Comparison of ENCODE assay signal across 12 cellular contexts in the genomic region with DNA sequence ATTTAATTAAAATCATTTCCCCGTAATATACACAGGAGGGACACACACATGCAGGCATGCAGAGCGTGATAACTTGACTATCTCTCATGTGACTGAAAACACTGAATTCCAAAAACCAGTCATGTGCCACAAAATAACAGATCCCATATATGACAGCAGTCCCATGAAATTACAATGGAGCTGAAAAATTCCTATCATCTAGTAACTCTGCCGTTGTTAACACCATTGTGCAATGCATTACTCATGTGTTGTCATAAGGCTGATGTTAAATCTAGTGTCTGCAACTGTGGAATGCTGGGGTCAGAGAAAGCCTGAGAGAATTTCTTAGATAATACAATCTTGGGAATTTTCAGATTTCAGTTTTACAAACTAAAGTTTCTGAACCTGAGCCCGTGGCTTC.
DNase-seq lines count a peak whose midpoint lies in the region; ATAC-seq and TF ChIP-seq lines count a peak whose summit lies in the region.
"Had no signal": no experiment of that assay in that cellular context is flagged by ENCODE, and none has a peak within 500 bp of the region (broad histone marks: within the 10 kb centered on the region; RNA-seq: fewer than 3 reads in every experiment).

No MANE protein-coding gene starts in this region.

- no peak overlapping the region for H4K5ac ChIP-seq in IMR-90 (ENCODE audit: low read depth, low read length)

- BruUV-seq in IMR-90 (replicated peaks; lab: Mats Ljungman, UMichigan) = no TSS peak

- H2BK5ac ChIP-seq in IMR-90 (ENCODE audit: low read depth, low read length, poor library complexity, severe bottlenecking) = peak overlapping the region; percentile 38

- no peak overlapping the region for H3K9ac ChIP-seq in IMR-90 (ENCODE audit: low read depth, low read length)

- H2BK15ac ChIP-seq in IMR-90 (ENCODE audit: low read depth, low read length) = no peak overlapping the region

- H2AK5ac ChIP-seq in IMR-90 (ENCODE audit: low read depth, low read length) = no peak overlapping the region

- DNase-seq in IMR-90 = peak; percentile 98
- peak; percentile 41 for DNase-seq in brain pericyte (ENCODE audit: low read depth, low spot score)
- DNase-seq in kidney glomerular epithelial cell (lab: John Stamatoyannopoulos, UW) = peak; percentile 93
- DNase-seq in NCI-H1092 (lab: John Stamatoyannopoulos, UW) = no peak
- no peak for DNase-seq in NCI-H748 treated with DMSO at 0.1 percent for 48 hours (lab: John Stamatoyannopoulos, UW)
- no peak for DNase-seq in Ammon's horn (ENCODE audit: low spot score)
- DNase-seq: activated B cell treated with CpG ODN at 0.5 μM for 24 hours; activated naive CD4-positive, alpha-beta T cell treated with anti-CD3 and anti-CD28 coated beads, Interleukin-2, amount 10 ng/mL, durations not matched to agents 7 days and 5 days; CD4-positive, CD25-positive, alpha-beta regulatory T cell; NCI-H510A had no signal

- TF ChIP-seq RAD21 in IMR-90 (IDR thresholded peaks at IDR 0.05; ENCODE audit: low read length) = no peak

- H2BK20ac ChIP-seq in IMR-90 (ENCODE audit: low read depth, low read length) = no peak overlapping the region

- H4K20me1 ChIP-seq in IMR-90 (ENCODE audit: insufficient read depth, low read length) = no peaks in the 10 kb centered on the region; the same call in 1 of the 2 replicates

- H3K9me1 ChIP-seq in IMR-90 (ENCODE audit: insufficient read depth, low read length) = peaks cover 14% of the 10 kb centered on the region

- no peak overlapping the region for H3K4me2 ChIP-seq in IMR-90 (ENCODE audit: low read depth, low read length)

- H3K56ac ChIP-seq in IMR-90 (ENCODE audit: extremely low read depth, insufficient read depth, low read length) = no peak overlapping the region

- H3K27ac ChIP-seq in ACC112 (ENCODE audit: low read depth, low read length) (peak overlapping the region; percentile 84), IMR-90 (ENCODE audit: insufficient read depth, low read length) (no peak overlapping the region)

- H4K91ac ChIP-seq in IMR-90 (ENCODE audit: insufficient read depth, low read depth, low read length) = no peak overlapping the region

- H3K27me3 ChIP-seq in ACC112 (ENCODE audit: insufficient read depth, low read length) = no peaks in the 10 kb centered on the region
- H3K27me3 ChIP-seq in IMR-90 (ENCODE audit: control insufficient read depth, insufficient read depth, low read length) = no peaks in the 10 kb centered on the region

- H3K4me3 ChIP-seq in ACC112 (ENCODE audit: low read depth, low read length) (no peak overlapping the region), IMR-90 (ENCODE audit: insufficient read depth, low read depth, low read length) (no peak overlapping the region)

- intact Hi-C loops in IMR-90 (cut with micrococcal nuclease) = loop anchor here (2.0 kb wide), 1 partner anchor 18 kb away; no protein-coding TSS in a partner anchor

- no peak overlapping the region for H4K8ac ChIP-seq in IMR-90 (ENCODE audit: low read depth in 2 of 2, low read length in 2 of 2)

- dilution Hi-C loops in IMR-90 (cut with HindIII; ENCODE audit: low sequenced_read_pairs, unreplicated experiment) = no loop called here

- no peaks in the 10 kb centered on the region for H3K36me3 ChIP-seq in ACC112 (ENCODE audit: insufficient read depth, low read length)
- no peaks in the 10 kb centered on the region for H3K36me3 ChIP-seq in IMR-90 (ENCODE audit: control insufficient read depth, insufficient read depth, low read length)

- POLR2A ChIA-PET in IMR-90 (lab: Charles Lee; ENCODE audit: unreplicated experiment) = no interaction called here

- TF ChIP-seq CTCF in IMR-90 (conservative IDR thresholded peaks at IDR 0.05; ENCODE audit: low read depth, low read length) = no peak

- CTCF ChIA-PET in IMR-90 (lab: Yijun Ruan, JAX) = interaction anchor here (1.0 kb wide), 2 partner anchors 9 to 16 kb away, joined by 4 read pairs; no protein-coding TSS in a partner anchor

- no peak overlapping the region for H3K23ac ChIP-seq in IMR-90 (ENCODE audit: low read depth, low read length)

- H2AK9ac ChIP-seq in IMR-90 (replicated peaks; ENCODE audit: low read depth, low read length, poor library complexity) = no peak overlapping the region

- H3K9me3 ChIP-seq in IMR-90 (ENCODE audit: control insufficient read depth, insufficient read depth, low read length) = no peaks in the 10 kb centered on the region

- H3K18ac ChIP-seq in IMR-90 (ENCODE audit: low read depth, low read length) = no peak overlapping the region

- in situ Hi-C loops in IMR-90 (cut with MboI; ENCODE audit: low sequenced_read_pairs) = no loop called here

- H3K4me1 ChIP-seq in ACC112 (ENCODE audit: control insufficient read depth, insufficient read depth, low read length, unreplicated experiment) (peaks cover 21% of the 10 kb centered on the region), IMR-90 (ENCODE audit: control insufficient read depth, insufficient read depth, low read length) (peaks cover 9% of the 10 kb centered on the region)

- ATAC-seq in IMR-90 (ENCODE audit: low read depth) (peak; percentile 95), GM19467 (IDR thresholded peaks at IDR 0.05; ENCODE audit: unreplicated experiment) (no peak)

- no peaks in the 10 kb centered on the region for H3K79me2 ChIP-seq in ACC112 (ENCODE audit: control insufficient read depth, insufficient read depth, low read length, unreplicated experiment)

- WGBS in IMR-90 (ENCODE audit: extremely low coverage in 2 of 2, insufficient read length in 1 of 2), 2 experiments = no CpG with 5 or more reads among the region's 4 CpGs

- TF ChIP-seq POLR2A in IMR-90 (IDR thresholded peaks at IDR 0.05; ENCODE audit: low read depth, low read length) = no peak

- no peak overlapping the region for H3K14ac ChIP-seq in IMR-90 (replicated peaks; ENCODE audit: low read depth, low read length)

- no peak overlapping the region for H3K4ac ChIP-seq in IMR-90 (ENCODE audit: low read depth, low read length)

- H2BK120ac ChIP-seq in IMR-90 (ENCODE audit: low read depth, low read length) = no peak overlapping the region

- no peak overlapping the region for H2AFZ ChIP-seq in ACC112 (ENCODE audit: low read length, unreplicated experiment)
- no peak overlapping the region for H2AFZ ChIP-seq in IMR-90 (replicated peaks; ENCODE audit: low read length, poor library complexity)

- peaks cover 4% of the 10 kb centered on the region in 2 experiments; a peak in 2 of 4 replicates for H3K79me1 ChIP-seq in IMR-90 (ENCODE audit: low read depth in 1 of 2, low read length in 2 of 2)

TF ChIP-seq in IMR-90, 13 proteins besides CTCF, POLR2A, EP300 and RAD21:
- TF ChIP-seq FOS (IDR thresholded peaks at IDR 0.05; ENCODE audit: low read depth, low read length) (peak; percentile 92), CHD1 (IDR thresholded peaks at IDR 0.05; ENCODE audit: low read depth, low read length) (no peak), RCOR1 (IDR thresholded peaks at IDR 0.05; ENCODE audit: insufficient replicate concordance, low read length) (peak; percentile 82), NFE2L2 (IDR thresholded peaks at IDR 0.05; ENCODE audit: low read depth, low read length) (no peak), BHLHE40 (IDR thresholded peaks at IDR 0.05; ENCODE audit: low read depth, low read length) (peak; percentile 88), CEBPB (IDR thresholded peaks at IDR 0.05; ENCODE audit: low read depth, low read length) (peak; percentile 100)
- TF ChIP-seq, protein P1, sequence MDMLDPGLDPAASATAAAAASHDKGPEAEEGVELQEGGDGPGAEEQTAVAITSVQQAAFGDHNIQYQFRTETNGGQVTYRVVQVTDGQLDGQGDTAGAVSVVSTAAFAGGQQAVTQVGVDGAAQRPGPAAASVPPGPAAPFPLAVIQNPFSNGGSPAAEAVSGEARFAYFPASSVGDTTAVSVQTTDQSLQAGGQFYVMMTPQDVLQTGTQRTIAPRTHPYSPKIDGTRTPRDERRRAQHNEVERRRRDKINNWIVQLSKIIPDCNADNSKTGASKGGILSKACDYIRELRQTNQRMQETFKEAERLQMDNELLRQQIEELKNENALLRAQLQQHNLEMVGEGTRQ (IDR thresholded peaks at IDR 0.05; ENCODE audit: low read depth, low read length) = peak; percentile 80

Comparison
In these comparisons a context has a peak if more than half of its experiments do, and no peak if none do; other contexts are left out.
1. DNase-seq: peak in IMR-90 (single experiment), brain pericyte (single experiment) and kidney glomerular epithelial cell (single experiment); none in NCI-H1092 (single experiment), NCI-H748 treated with DMSO at 0.1 percent for 48 hours (single experiment) and Ammon's horn (single experiment).